ENCODE assay signal across 20 cellular contexts in genomic region chr7:77830649-77831355, GRCh38. TPM values are rescaled to one million over a fixed set of nuclear protein-coding genes. Genes with fewer than 3 reads are reported as not detected.
DNase-seq lines count a peak whose midpoint lies in the region; ATAC-seq, FAIRE-seq and TF ChIP-seq lines count a peak whose summit lies in the region.
"Had no signal": no experiment of that assay in that cellular context is flagged by ENCODE, and none has a peak within 500 bp of the region (broad histone marks: within the 10 kb centered on the region; RNA-seq: fewer than 3 reads in every experiment).

No MANE protein-coding gene starts in this region.

- H3K79me2 ChIP-seq in GM23338 (replicated peaks; ENCODE audit: insufficient read depth) (peaks cover 4% of the 10 kb centered on the region), OCI-LY7 (ENCODE audit: insufficient read depth, low read depth, low read length) (peaks cover 98% of the 10 kb centered on the region)

- no TSS peak for BruUV-seq in OCI-LY7 (replicated peaks; lab: Mats Ljungman, UMichigan)

- 86 to 92% (median 88%) methylated on average over 8 of the region's 8 CpGs for WGBS in spleen, 5 donors

- H3K4me3 Mint-ChIP-seq in activated CD4-positive, alpha-beta T cell treated with anti-CD3 and anti-CD28 coated beads, Interleukin-2, amount 10 ng/mL, durations not matched to agents 7 days and 5 days: no peak overlapping the region
- H3K4me3 Mint-ChIP-seq in GM23338: no peak overlapping the region
- H3K4me3 Mint-ChIP-seq in naive thymus-derived CD4-positive, alpha-beta T cell: no peak overlapping the region
- H3K4me3 Mint-ChIP-seq: activated CD8-positive, alpha-beta T cell treated with anti-CD3 and anti-CD28 coated beads, Interleukin-2, amount 10 ng/mL, durations not matched to agents 7 days and 5 days had no signal

- no peak overlapping the region for H2AFZ ChIP-seq in GM23338
- no peak overlapping the region for H2AFZ ChIP-seq in OCI-LY7 (ENCODE audit: low read length)

- intact Hi-C loops in OCI-LY7 (cut with micrococcal nuclease; ENCODE audit: unreplicated experiment) (no loop called here), spleen (cut with DNase I; ENCODE audit: low total_unique reads) (no loop called here)
- intact Hi-C loops in naive thymus-derived CD4-positive, alpha-beta T cell (cut with micrococcal nuclease): no loop called here

- FAIRE-seq in H54 (lab: Jason Lieb, UNC): no peak
- FAIRE-seq: islet of Langerhans had no signal

- no peaks in the 10 kb centered on the region for H3K27me3 Mint-ChIP-seq in activated CD4-positive, alpha-beta T cell treated with anti-CD3 and anti-CD28 coated beads, Interleukin-2, amount 10 ng/mL, durations not matched to agents 7 days and 5 days
- no peaks in the 10 kb centered on the region for H3K27me3 Mint-ChIP-seq in GM23338 (ENCODE audit: insufficient read depth, low read depth, poor library complexity)
- no peaks in the 10 kb centered on the region for H3K27me3 Mint-ChIP-seq in naive thymus-derived CD4-positive, alpha-beta T cell

- H3K27me3 ChIP-seq in GM23338 (ENCODE audit: insufficient read depth) (no peaks in the 10 kb centered on the region), spleen (replicated peaks in 1 of 7) (no peaks in the 10 kb centered on the region)
- H3K27me3 ChIP-seq in naive thymus-derived CD4-positive, alpha-beta T cell (ENCODE audit: control insufficient read depth in 2 of 2, insufficient read depth in 2 of 2, low read length in 2 of 2): no peaks in the 10 kb centered on the region
- H3K27me3 ChIP-seq: dorsolateral prefrontal cortex, esophagus muscularis mucosa, heart left ventricle, upper lobe of right lung had no signal

- H3K9me3 Mint-ChIP-seq in activated CD4-positive, alpha-beta T cell treated with anti-CD3 and anti-CD28 coated beads, Interleukin-2, amount 10 ng/mL, durations not matched to agents 7 days and 5 days: peaks cover 5% of the 10 kb centered on the region
- H3K9me3 Mint-ChIP-seq in GM23338: no peaks in the 10 kb centered on the region
- H3K9me3 Mint-ChIP-seq in naive thymus-derived CD4-positive, alpha-beta T cell: peaks cover 0 to 12% (median under 1%) of the 10 kb centered on the region in 11 donors

- H3K27ac ChIP-seq in GM23338 (ENCODE audit: low read depth) (no peak overlapping the region), OCI-LY7 (ENCODE audit: low read depth, low read length, poor library complexity, severe bottlenecking) (peak overlapping the region; percentile 15), spleen (peak overlapping the region in 3 of 8 donors; percentile 1 to 61 (median 3))
- H3K27ac ChIP-seq in naive thymus-derived CD4-positive, alpha-beta T cell (ENCODE audit: low read depth, low read length): no peak overlapping the region
- H3K27ac ChIP-seq: dorsolateral prefrontal cortex, esophagus muscularis mucosa, heart left ventricle, upper lobe of right lung had no signal

- CTCF ChIA-PET in activated CD4-positive, alpha-beta T cell treated with anti-CD3 and anti-CD28 coated beads, Interleukin-2, amount 10 ng/mL, durations not matched to agents 7 days and 5 days (lab: Charles Lee): interaction anchor here (0.6 to 2.0 kb wide), 3 partner anchors 10 to 96 kb away, joined by 3 to 6 read pairs (median 5); no protein-coding TSS in a partner anchor
- CTCF ChIA-PET in OCI-LY7 (lab: Charles Lee; ENCODE audit: unreplicated experiment): no interaction called here
- CTCF ChIA-PET in naive thymus-derived CD4-positive, alpha-beta T cell (lab: Charles Lee): interaction anchor here (0.7 kb wide), 1 partner anchor 25 kb away, joined by 4 read pairs; no protein-coding TSS in a partner anchor

- H3K4me2 ChIP-seq in GM23338 (no peak overlapping the region), OCI-LY7 (ENCODE audit: low read length) (peak overlapping the region; percentile 19; the same call in 1 of the 2 replicates)

- no peaks in the 10 kb centered on the region for H4K20me1 ChIP-seq in GM23338 (replicated peaks; ENCODE audit: insufficient read depth)
- 0 out of 2 replicates have a peak, but pooled peaks cover 5% of the 10 kb centered on the region for H4K20me1 ChIP-seq in OCI-LY7 (ENCODE audit: insufficient read depth, low read length)

- no peak for DNase-seq in activated CD4-positive, alpha-beta T cell treated with anti-CD3 and anti-CD28 coated beads, Interleukin-2, amount 10 ng/mL, durations not matched to agents 7 days and 5 days
- DNase-seq in activated CD4-positive, alpha-beta T cell treated with anti-CD3 and anti-CD28 coated beads, Interleukin-2, amount 50 U/mL, for 48 hours: no peak
- DNase-seq in GM23338 (ENCODE audit: low spot score) (no peak), OCI-LY7 (ENCODE audit: low spot score) (no peak), GM13976 (ENCODE audit: low spot score) (no peak), H54 (ENCODE audit: insufficient read length, low spot score) (no peak), spleen (no peak)
- DNase-seq in naive thymus-derived CD4-positive, alpha-beta T cell: no peak
- DNase-seq: activated CD8-positive, alpha-beta T cell treated with anti-CD3 and anti-CD28 coated beads, Interleukin-2, amount 10 ng/mL, durations not matched to agents 7 days and 5 days; DMS 273 treated with DMSO at 0.1 percent for 48 hours; dorsolateral prefrontal cortex; heart left ventricle; mesendoderm; NK-92 treated with Interleukin-12 subunit alpha and Interleukin-12 subunit beta, amount 100 ng/mL, for 24 hours; stimulated activated CD4-positive, alpha-beta T cell treated with anti-CD3 and anti-CD28 coated beads, Interleukin-4, amount 100 ng/mL, for 4 hours; T1000; upper lobe of right lung had no signal

- H3K9me3 ChIP-seq in OCI-LY7 (ENCODE audit: low read length) (peaks cover 18% of the 10 kb centered on the region), spleen (peaks cover 0 to 11% (median 9%) of the 10 kb centered on the region in 8 donors)
- H3K9me3 ChIP-seq in naive thymus-derived CD4-positive, alpha-beta T cell (ENCODE audit: control insufficient read depth in 2 of 3, low read length in 3 of 3): no peaks in the 10 kb centered on the region

- in situ Hi-C loops in GM13976 (cut with MboI; ENCODE audit: low sequenced_read_pairs, unreplicated experiment): no loop called here

- no peak overlapping the region for H3K4me3 ChIP-seq in GM23338
- H3K4me3 ChIP-seq in OCI-LY7 (ENCODE audit: low read depth, low read length, poor library complexity, severe bottlenecking): no peak overlapping the region
- no peak overlapping the region for H3K4me3 ChIP-seq in naive thymus-derived CD4-positive, alpha-beta T cell (ENCODE audit: low read length)
- no peak overlapping the region for H3K4me3 ChIP-seq in spleen
- H3K4me3 ChIP-seq: dorsolateral prefrontal cortex, esophagus muscularis mucosa, heart left ventricle, upper lobe of right lung had no signal

- POLR2A ChIA-PET in activated CD4-positive, alpha-beta T cell treated with anti-CD3 and anti-CD28 coated beads, Interleukin-2, amount 10 ng/mL, durations not matched to agents 7 days and 5 days (lab: Charles Lee): no interaction called here
- POLR2A ChIA-PET in OCI-LY7 (lab: Charles Lee): interaction anchor here (0.9 to 1.1 kb wide), 2 partner anchors 9 to 76 kb away, joined by 3 read pairs; no protein-coding TSS in a partner anchor
- POLR2A ChIA-PET in naive thymus-derived CD4-positive, alpha-beta T cell (lab: Charles Lee): no interaction called here

- no peaks in the 10 kb centered on the region for H3F3A ChIP-seq in GM23338 (replicated peaks; ENCODE audit: low read depth)

- peaks cover 55% of the 10 kb centered on the region for H3K4me1 Mint-ChIP-seq in activated CD4-positive, alpha-beta T cell treated with anti-CD3 and anti-CD28 coated beads, Interleukin-2, amount 10 ng/mL, durations not matched to agents 7 days and 5 days
- H3K4me1 Mint-ChIP-seq in GM23338: peaks cover 2% of the 10 kb centered on the region; the same call in 1 of the 3 replicates
- H3K4me1 Mint-ChIP-seq in naive thymus-derived CD4-positive, alpha-beta T cell: peaks cover 13 to 68% (median 56%) of the 10 kb centered on the region in 7 donors

- H3K4me1 ChIP-seq in GM23338 (ENCODE audit: insufficient read depth) (no peaks in the 10 kb centered on the region; the same call in 1 of the 2 replicates), OCI-LY7 (ENCODE audit: insufficient read depth, low read length, poor library complexity, severe bottlenecking) (peaks cover 78% of the 10 kb centered on the region), spleen (peaks cover 4 to 92% (median 48%) of the 10 kb centered on the region in 6 donors)
- H3K4me1 ChIP-seq in naive thymus-derived CD4-positive, alpha-beta T cell (ENCODE audit: control insufficient read depth in 2 of 2, insufficient read depth in 2 of 2, low read length in 2 of 2): peaks cover 10 to 11% of the 10 kb centered on the region in 2 donors

- ATAC-seq in GM23338: no peak
- no peak for ATAC-seq in naive thymus-derived CD4-positive, alpha-beta T cell
- ATAC-seq: activated CD8-positive, alpha-beta T cell treated with anti-CD3 and anti-CD28 coated beads, Interleukin-2, amount 10 ng/mL, durations not matched to agents 7 days and 5 days; sciatic nerve; upper lobe of right lung had no signal

- H3K36me3 Mint-ChIP-seq in activated CD4-positive, alpha-beta T cell treated with anti-CD3 and anti-CD28 coated beads, Interleukin-2, amount 10 ng/mL, durations not matched to agents 7 days and 5 days (ENCODE audit: low read depth): peaks cover 19% of the 10 kb centered on the region
- H3K36me3 Mint-ChIP-seq in GM23338 (ENCODE audit: low read depth): no peaks in the 10 kb centered on the region
- H3K36me3 Mint-ChIP-seq in naive thymus-derived CD4-positive, alpha-beta T cell: peaks cover 0 to 16% (median 8%) of the 10 kb centered on the region in 5 donors

- no peaks in the 10 kb centered on the region for H3K9me2 ChIP-seq in GM23338 (ENCODE audit: insufficient read depth)
- H3K9me2 ChIP-seq in OCI-LY7 (ENCODE audit: insufficient read depth, low read length): no peaks in the 10 kb centered on the region

- peak overlapping the region; percentile 42 for H3K27ac Mint-ChIP-seq in activated CD4-positive, alpha-beta T cell treated with anti-CD3 and anti-CD28 coated beads, Interleukin-2, amount 10 ng/mL, durations not matched to agents 7 days and 5 days
- H3K27ac Mint-ChIP-seq in GM23338: peak overlapping the region; percentile 46
- peak overlapping the region in 6 of 9 donors; percentile 22 to 65 (median 28) for H3K27ac Mint-ChIP-seq in naive thymus-derived CD4-positive, alpha-beta T cell
- H3K27ac Mint-ChIP-seq: activated CD8-positive, alpha-beta T cell treated with anti-CD3 and anti-CD28 coated beads, Interleukin-2, amount 10 ng/mL, durations not matched to agents 7 days and 5 days had no signal

- TF ChIP-seq CTCF in GM23338 (conservative IDR thresholded peaks at IDR 0.05; ENCODE audit: low read depth in 2 of 2) (no peak), OCI-LY7 (conservative IDR thresholded peaks at IDR 0.05; ENCODE audit: low read length) (no peak), GM13976 (IDR thresholded peaks at IDR 0.05; ENCODE audit: borderline replicate concordance, control extremely low read depth, extremely low read depth, insufficient read depth, missing control alignments) (no peak), spleen (IDR thresholded peaks at IDR 0.05 in 8 of 11, conservative IDR thresholded peaks at IDR 0.05 in 3 of 11) (no peak)

- H3K36me3 ChIP-seq in GM23338 (ENCODE audit: insufficient read depth) (no peaks in the 10 kb centered on the region), OCI-LY7 (ENCODE audit: insufficient read depth, low read length) (peaks cover 31% of the 10 kb centered on the region), spleen (no peaks in the 10 kb centered on the region)
- H3K36me3 ChIP-seq in naive thymus-derived CD4-positive, alpha-beta T cell (ENCODE audit: control insufficient read depth in 2 of 3, insufficient read depth in 3 of 3, low read length in 3 of 3): no peaks in the 10 kb centered on the region
- H3K36me3 ChIP-seq: esophagus muscularis mucosa, heart left ventricle, upper lobe of right lung had no signal

- TF ChIP-seq POLR2A in H54 (IDR thresholded peaks at IDR 0.05; ENCODE audit: low read depth, low read length): no peak
- no peak for TF ChIP-seq POLR2A in spleen (IDR thresholded peaks at IDR 0.05)

RNA-seq across cellular contexts. Expression of gene PHTF2, which starts 32.2 kb away (rescaled TPM):
- 10 to 100 TPM; 33.6 to 39.5 TPM for total RNA-seq in activated CD4-positive, alpha-beta T cell treated with anti-CD3 and anti-CD28 coated beads, Interleukin-2, amount 10 ng/mL, durations not matched to agents 7 days and 5 days
- total RNA-seq in GM23338 (2014; rRNA removed; shearing (Covaris generic)): 21.6 and 24.1 TPM in 2 replicates
- polyA plus RNA-seq in GM23338 (2016; fragmentation: Nextera tagmentation; extraction: Ambion mirVana) (10.2 and 14.6 TPM in 2 replicates), spleen (10 to 100 TPM; 13.3 to 24.6 (median 14.9) TPM)
- 26.9 and 29.6 TPM in 2 replicates for total RNA-seq in OCI-LY7 (2014; rRNA removed; shearing (Covaris generic))
- total RNA-seq in OCI-LY7 (2022) (62.0 and 62.4 TPM in 2 replicates), spleen (10 to 100 TPM; 28.4 to 47.7 (median 35.9) TPM)
- 10 to 100 TPM; 17.6 to 42.1 (median 22.4) TPM for total RNA-seq in naive thymus-derived CD4-positive, alpha-beta T cell
- polyA plus RNA-seq in naive thymus-derived CD4-positive, alpha-beta T cell: 1 to 10 TPM; 5.9 to 8.3 TPM

RNA-seq across cellular contexts. Expression of gene TMEM60, which starts 32.6 kb away (rescaled TPM):
- 10 to 100 TPM; 15.2 to 15.9 TPM for total RNA-seq in activated CD4-positive, alpha-beta T cell treated with anti-CD3 and anti-CD28 coated beads, Interleukin-2, amount 10 ng/mL, durations not matched to agents 7 days and 5 days
- 23.1 and 29.5 TPM in 2 replicates for total RNA-seq in GM23338 (2014; rRNA removed; shearing (Covaris generic))
- polyA plus RNA-seq in GM23338 (2016; fragmentation: Nextera tagmentation; extraction: Ambion mirVana): 61.5 and 68.2 TPM in 2 replicates
- 14.6 and 19.2 TPM in 2 replicates for total RNA-seq in OCI-LY7 (2014; rRNA removed; shearing (Covaris generic))
- 23.5 and 29.7 TPM in 2 replicates for total RNA-seq in OCI-LY7 (2022)
- 10 to 100 TPM in 3 of 5 experiments, 1 to 10 TPM in 2; 3.7 to 16.9 (median 12.0) TPM for total RNA-seq in naive thymus-derived CD4-positive, alpha-beta T cell
- polyA plus RNA-seq in naive thymus-derived CD4-positive, alpha-beta T cell: 10 to 100 TPM in 1 of 2 donors, 1 to 10 TPM in 1; 9.7 to 22.8 TPM
- 10 to 100 TPM; 10.1 to 22.3 (median 18.4) TPM for total RNA-seq in spleen
- polyA plus RNA-seq in spleen: 10 to 100 TPM; 31.1 to 33.1 (median 31.9) TPM
